30 cellular contexts compared by ENCODE assay signal in the genomic region with DNA sequence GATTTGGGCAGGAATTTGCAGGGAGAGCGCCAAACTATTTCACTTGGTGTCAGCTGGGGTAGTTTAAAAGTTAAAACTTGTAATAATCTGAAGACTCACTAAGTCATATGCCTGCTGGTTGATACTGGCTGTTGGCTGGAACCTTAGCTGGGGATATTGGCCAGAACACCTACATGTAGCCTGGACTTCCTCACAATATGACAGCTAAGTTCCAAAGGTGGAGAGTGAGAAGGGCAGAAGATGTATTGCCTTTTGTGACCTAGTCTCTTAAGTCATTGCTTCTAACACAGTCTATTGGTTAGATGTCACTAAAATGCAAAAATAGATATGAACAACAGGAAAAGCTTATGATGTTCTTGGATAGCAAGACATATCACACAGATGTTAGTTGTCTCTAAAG.
"Had no signal": no experiment of that assay in that cellular context is flagged by ENCODE, and none has a peak within 500 bp of the region (broad histone marks: within the 10 kb centered on the region; RNA-seq: fewer than 3 reads in every experiment).

No MANE protein-coding gene starts in this region.

- DNase-seq: activated B cell treated with CpG ODN at 0.5 μM for 24 hours; activated CD4-positive, alpha-beta T cell treated with anti-CD3 and anti-CD28 coated beads for 48 hours; activated CD4-positive, alpha-beta T cell treated with anti-CD3 and anti-CD28 coated beads, Interleukin-2, amount 50 U/mL, for 1 hour; activated CD4-positive, alpha-beta T cell treated with anti-CD3 and anti-CD28 coated beads, Interleukin-2, amount 50 U/mL, for 48 hours; activated CD8-positive, alpha-beta memory T cell treated with anti-CD3 and anti-CD28 coated beads for 24 hours; activated CD8-positive, alpha-beta T cell treated with anti-CD3 and anti-CD28 coated beads for 36 hours; activated effector memory CD4-positive, alpha-beta T cell treated with Interleukin-2 at 50 U/mL for 16 hours; activated gamma-delta T cell treated with Interleukin-2 at 50 U/mL for 16 hours; activated naive CD4-positive, alpha-beta T cell treated with anti-CD3 and anti-CD28 coated beads, Interleukin-2, amount 50 U/mL, for 16 hours; activated naive CD4-positive, alpha-beta T cell treated with Interleukin-2 at 50 U/mL for 16 hours; activated T-cell treated with anti-CD3 and anti-CD28 coated beads, Interleukin-2, amount 50 U/mL, for 4 hours; amniotic stem cell; anterior cingulate cortex; brain microvascular endothelial cell; dorsolateral prefrontal cortex; effector memory CD4-positive, alpha-beta T cell; endodermal cell; foreskin melanocyte; T-helper 1 cell; T-helper 17 cell; T1000; WERI-Rb-1 had no signal

- H3K4me1 Mint-ChIP-seq: activated B cell treated with CpG ODN at 0.5 μM for 24 hours; activated T-helper 17 cell treated with anti-CD3 and anti-CD28 coated beads, Interleukin-2, amount 50 U/mL, for 72 hours; central memory CD8-positive, alpha-beta T cell had no signal

- H3K9me3 Mint-ChIP-seq: activated B cell treated with CpG ODN at 0.5 μM for 24 hours; activated CD8-positive, alpha-beta T cell treated with anti-CD3 and anti-CD28 coated beads for 36 hours; activated T-cell treated with anti-CD3 and anti-CD28 coated beads, Interleukin-2, amount 50 U/mL, for 4 hours; activated T-helper 17 cell treated with anti-CD3 and anti-CD28 coated beads, Interleukin-2, amount 50 U/mL, for 72 hours; central memory CD8-positive, alpha-beta T cell; dendritic cell treated with granulocyte-macrophage colony-stimulating factor and Interleukin-4, amounts not matched to agents 40 ng/mL and 50 ng/mL, for 4 days; T-helper 2 cell treated with Interferon-gamma antibody and Interleukin-4, amounts not matched to agents 5 μg/mL and 100 μg/mL, for 36 hours had no signal

- H3K27me3 Mint-ChIP-seq: activated B cell treated with CpG ODN at 0.5 μM for 24 hours; activated naive CD8-positive, alpha-beta T cell; activated T-helper 17 cell treated with anti-CD3 and anti-CD28 coated beads, Interleukin-2, amount 50 U/mL, for 72 hours; dendritic cell treated with granulocyte-macrophage colony-stimulating factor and Interleukin-4, amounts not matched to agents 40 ng/mL and 50 ng/mL, for 4 days; T-helper 17 cell had no signal

- H3K4me3 ChIP-seq: coronary artery, dorsolateral prefrontal cortex had no signal

- H3K27ac Mint-ChIP-seq: activated B cell treated with CpG ODN at 0.5 μM for 24 hours; activated CD8-positive, alpha-beta T cell treated with anti-CD3 and anti-CD28 coated beads for 36 hours; activated naive CD8-positive, alpha-beta T cell; activated T-helper 17 cell treated with anti-CD3 and anti-CD28 coated beads, Interleukin-2, amount 50 U/mL, for 72 hours; dendritic cell treated with granulocyte-macrophage colony-stimulating factor and Interleukin-4, amounts not matched to agents 40 ng/mL and 50 ng/mL, for 4 days; endodermal cell; T-helper 17 cell; T-helper 2 cell treated with Interferon-gamma antibody and Interleukin-4, amounts not matched to agents 5 μg/mL and 100 μg/mL, for 36 hours had no signal

- H3K27me3 ChIP-seq: brain microvascular endothelial cell, dorsolateral prefrontal cortex had no signal

- ATAC-seq: activated CD4-positive, CD25-positive, alpha-beta regulatory T cell treated with anti-CD3 and anti-CD28 coated beads, Interleukin-2, amount 50 U/mL, for 24 hours; activated CD8-positive, alpha-beta T cell treated with anti-CD3 and anti-CD28 coated beads for 36 hours; activated T-cell treated with anti-CD3 and anti-CD28 coated beads, Interleukin-2, amount 50 U/mL, for 4 hours; activated T-helper 17 cell treated with anti-CD3 and anti-CD28 coated beads, Interleukin-2, amount 50 U/mL, for 72 hours; esophagus mucosa; T-helper 17 cell had no signal

- H3K36me3 ChIP-seq: brain microvascular endothelial cell, WERI-Rb-1 had no signal

- H3K4me3 Mint-ChIP-seq: activated B cell treated with CpG ODN at 0.5 μM for 24 hours; activated CD8-positive, alpha-beta T cell treated with anti-CD3 and anti-CD28 coated beads for 36 hours; activated naive CD8-positive, alpha-beta T cell; activated T-cell treated with anti-CD3 and anti-CD28 coated beads, Interleukin-2, amount 50 U/mL, for 4 hours; activated T-helper 17 cell treated with anti-CD3 and anti-CD28 coated beads, Interleukin-2, amount 50 U/mL, for 72 hours; central memory CD8-positive, alpha-beta T cell; dendritic cell treated with granulocyte-macrophage colony-stimulating factor and Interleukin-4, amounts not matched to agents 40 ng/mL and 50 ng/mL, for 4 days; endodermal cell; T-helper 17 cell; T-helper 2 cell treated with Interferon-gamma antibody and Interleukin-4, amounts not matched to agents 5 μg/mL and 100 μg/mL, for 36 hours had no signal

- H3K27ac ChIP-seq: brain microvascular endothelial cell, coronary artery, dorsolateral prefrontal cortex, WERI-Rb-1 had no signal
